In genomic region chr9:127905788-127906191, GRCh38 we compare ENCODE assay signal across 8 cellular contexts. TPM values are rescaled to one million over a fixed set of nuclear protein-coding genes. Genes with fewer than 3 reads are reported as not detected.
DNase-seq lines count a peak whose midpoint lies in the region; ATAC-seq and TF ChIP-seq lines count a peak whose summit lies in the region.

No MANE protein-coding gene starts in this region.

- H3K4me3 ChIP-seq in Loucy (ENCODE audit: low read length, poor library complexity, severe bottlenecking) (peak overlapping the region; percentile 45), left lung (no peak overlapping the region)

- H3K36me3 ChIP-seq in Loucy (ENCODE audit: insufficient read depth, low read length): no peaks in the 10 kb centered on the region
- H3K36me3 ChIP-seq in left lung: peaks cover 0 to 30% of the 10 kb centered on the region in 2 donors

- peak overlapping the region; percentile 78 for H3K4me2 ChIP-seq in Loucy (ENCODE audit: low read depth, low read length, poor library complexity, severe bottlenecking)

- H3K36me3 Mint-ChIP-seq in activated T-helper 17 cell treated with anti-CD3 and anti-CD28 coated beads, Interleukin-2, amount 50 U/mL, for 72 hours (ENCODE audit: low read depth): peaks cover 28% of the 10 kb centered on the region

- intact Hi-C loops in left lung (cut with DNase I): no loop called here

- H3K4me1 Mint-ChIP-seq in activated T-helper 17 cell treated with anti-CD3 and anti-CD28 coated beads, Interleukin-2, amount 50 U/mL, for 72 hours: peaks cover 8% of the 10 kb centered on the region

- H3K79me2 ChIP-seq in Loucy (ENCODE audit: insufficient read depth, low read length): no peaks in the 10 kb centered on the region

- H3K9me2 ChIP-seq in Loucy (replicated peaks; ENCODE audit: low read depth, low read length): no peaks in the 10 kb centered on the region

- H3F3A ChIP-seq in Loucy (ENCODE audit: low read depth): peaks cover 7% of the 10 kb centered on the region

- DNase-seq in left lung (peak in 1 of 2 donors; percentile 76), substantia nigra (lab: John Stamatoyannopoulos, UW) (peak in 23 of 49 donors; percentile 18 to 67 (median 40)), NCI-H2081 (lab: John Stamatoyannopoulos, UW) (no peak), 8988T (no peak), cerebellar cortex (ENCODE audit: low spot score) (no peak)

- H3K27me3 Mint-ChIP-seq in activated T-helper 17 cell treated with anti-CD3 and anti-CD28 coated beads, Interleukin-2, amount 50 U/mL, for 72 hours: no peaks in the 10 kb centered on the region

- TF ChIP-seq CTCF in Loucy (conservative IDR thresholded peaks at IDR 0.05; ENCODE audit: low read length) (no peak), left lung (IDR thresholded peaks at IDR 0.05) (no peak)

- H3K9ac ChIP-seq in Loucy (ENCODE audit: low read depth, low read length, poor library complexity, severe bottlenecking): peak overlapping the region; percentile 69

- peak overlapping the region; percentile 91 for H3K4me3 Mint-ChIP-seq in activated T-helper 17 cell treated with anti-CD3 and anti-CD28 coated beads, Interleukin-2, amount 50 U/mL, for 72 hours

- no peaks in the 10 kb centered on the region for H4K20me1 ChIP-seq in Loucy (ENCODE audit: insufficient read depth, low read length, poor library complexity, severe bottlenecking)

- H3K27ac Mint-ChIP-seq in activated T-helper 17 cell treated with anti-CD3 and anti-CD28 coated beads, Interleukin-2, amount 50 U/mL, for 72 hours: peak overlapping the region; percentile 96

- no peak overlapping the region for H2AFZ ChIP-seq in Loucy (ENCODE audit: low read length)

- H3K9me3 ChIP-seq in Loucy (ENCODE audit: insufficient read depth, low read depth, low read length) (no peaks in the 10 kb centered on the region), left lung (no peaks in the 10 kb centered on the region)

- peak; percentile 52 for ATAC-seq in activated T-helper 17 cell treated with anti-CD3 and anti-CD28 coated beads, Interleukin-2, amount 50 U/mL, for 72 hours (replicated peaks)
- peak; percentile 63 for ATAC-seq in left lung
- no peak for ATAC-seq in GM19324 (IDR thresholded peaks at IDR 0.05; ENCODE audit: low FRiP score, unreplicated experiment)

- H3K4me1 ChIP-seq in Loucy (ENCODE audit: insufficient read depth, low read length, poor library complexity, severe bottlenecking) (peaks cover 41% of the 10 kb centered on the region), left lung (peaks cover 48 to 74% of the 10 kb centered on the region in 2 donors)

- H3K27ac ChIP-seq in left lung: peak overlapping the region; percentile 75 to 92
- H3K27ac ChIP-seq in substantia nigra (ENCODE audit: low read depth, low read length, poor library complexity, severe bottlenecking): peak overlapping the region; percentile 66

- H3K9me3 Mint-ChIP-seq in activated T-helper 17 cell treated with anti-CD3 and anti-CD28 coated beads, Interleukin-2, amount 50 U/mL, for 72 hours: no peaks in the 10 kb centered on the region

- H3K27me3 ChIP-seq in Loucy (ENCODE audit: insufficient read depth, low read length, poor library complexity, severe bottlenecking): no peaks in the 10 kb centered on the region
- H3K27me3 ChIP-seq in left lung: no peaks in the 10 kb centered on the region

RNA-seq across cellular contexts. Expression of gene ST6GALNAC6, which starts 6.4 kb away (rescaled TPM):
- 100 to 1,000 TPM in 1 of 2 donors, 10 to 100 TPM in 1; 61.7 to 124 TPM for total RNA-seq in activated T-helper 17 cell treated with anti-CD3 and anti-CD28 coated beads, Interleukin-2, amount 50 U/mL, for 72 hours
- total RNA-seq in left lung: 10 to 100 TPM; 43.5 to 57.0 TPM

RNA-seq across cellular contexts. Expression of gene ST6GALNAC4, which starts 11.1 kb away (rescaled TPM):
- total RNA-seq in activated T-helper 17 cell treated with anti-CD3 and anti-CD28 coated beads, Interleukin-2, amount 50 U/mL, for 72 hours: 10 to 100 TPM; 19.6 to 19.8 TPM
- 10 to 100 TPM; 62.5 to 89.9 TPM for total RNA-seq in left lung

RNA-seq across cellular contexts. Expression of gene PIP5KL1, which starts 24.8 kb away (rescaled TPM):
- total RNA-seq in activated T-helper 17 cell treated with anti-CD3 and anti-CD28 coated beads, Interleukin-2, amount 50 U/mL, for 72 hours: 1 to 10 TPM; 2.6 to 3.7 TPM
- total RNA-seq in left lung: 1 to 10 TPM; 3.8 to 6.7 TPM

RNA-seq across cellular contexts. Expression of gene AK1, which starts 28.3 kb away (rescaled TPM):
- total RNA-seq in activated T-helper 17 cell treated with anti-CD3 and anti-CD28 coated beads, Interleukin-2, amount 50 U/mL, for 72 hours: 10 to 100 TPM; 23.2 to 79.0 TPM
- total RNA-seq in left lung: 100 to 1,000 TPM; 111 to 264 TPM

RNA-seq across cellular contexts. Expression of gene DPM2, which starts 31.9 kb away (rescaled TPM):
- 10 to 100 TPM; 29.4 to 54.5 TPM for total RNA-seq in activated T-helper 17 cell treated with anti-CD3 and anti-CD28 coated beads, Interleukin-2, amount 50 U/mL, for 72 hours
- total RNA-seq in left lung: 10 to 100 TPM; 38.6 to 47.6 TPM
